9 cellular contexts compared by ENCODE assay signal in genomic region chr11:110710520-110711381, GRCh38. TPM values are rescaled to one million over a fixed set of nuclear protein-coding genes. Genes with fewer than 3 reads are reported as not detected.
DNase-seq lines count a peak whose midpoint lies in the region; ATAC-seq and TF ChIP-seq lines count a peak whose summit lies in the region.
"Had no signal": no experiment of that assay in that cellular context is flagged by ENCODE, and none has a peak within 500 bp of the region (broad histone marks: within the 10 kb centered on the region; RNA-seq: fewer than 3 reads in every experiment).

No MANE protein-coding gene starts in this region.

- H3K9ac ChIP-seq in neuronal stem cell (ENCODE audit: low read depth, low read length, poor library complexity), result peak overlapping the region; percentile 61

- peak; percentile 8 for DNase-seq in activated naive CD4-positive, alpha-beta T cell treated with anti-CD3 and anti-CD28 coated beads for 36 hours
- no peak for DNase-seq in activated naive CD4-positive, alpha-beta T cell (lab: John Stamatoyannopoulos, UW)
- peak; percentile 50 for DNase-seq in WTC11 (ENCODE audit: low spot score)
- peak; percentile 17 for DNase-seq in glutamatergic neuron
- no peak for DNase-seq in neuronal stem cell (ENCODE audit: low spot score)
- DNase-seq in GOT3 (lab: John Stamatoyannopoulos, UW), result no peak
- DNase-seq in midbrain (lab: John Stamatoyannopoulos, UW), result no peak
- no peak for DNase-seq in A172 (ENCODE audit: low spot score)

- H3K4me1 Mint-ChIP-seq in activated naive CD4-positive, alpha-beta T cell treated with anti-CD3 and anti-CD28 coated beads for 36 hours (ENCODE audit: low read depth), result peaks cover 14% of the 10 kb centered on the region
- H3K4me1 Mint-ChIP-seq in WTC11, result peaks cover 21% of the 10 kb centered on the region
- H3K4me1 Mint-ChIP-seq in glutamatergic neuron (ENCODE audit: low read depth, unreplicated experiment), result no peaks in the 10 kb centered on the region

- H3K27ac Mint-ChIP-seq in activated naive CD4-positive, alpha-beta T cell treated with anti-CD3 and anti-CD28 coated beads for 36 hours, result no peak overlapping the region
- H3K27ac Mint-ChIP-seq in WTC11 (no peak overlapping the region), glutamatergic neuron (ENCODE audit: unreplicated experiment) (peak overlapping the region; percentile 34)

- POLR2A ChIA-PET in WTC11 (lab: Charles Lee), result interaction anchor here (0.6 kb wide), 1 partner anchor 56 kb away, joined by 5 read pairs; no protein-coding TSS in a partner anchor

- no peak overlapping the region for H3K27ac ChIP-seq in neuronal stem cell (replicated peaks; ENCODE audit: low read length)

- H3K9me3 Mint-ChIP-seq in activated naive CD4-positive, alpha-beta T cell treated with anti-CD3 and anti-CD28 coated beads for 36 hours, result no peaks in the 10 kb centered on the region
- no peaks in the 10 kb centered on the region for H3K9me3 Mint-ChIP-seq in WTC11
- peaks cover 2% of the 10 kb centered on the region for H3K9me3 Mint-ChIP-seq in glutamatergic neuron (ENCODE audit: unreplicated experiment)

- no peak overlapping the region for H4K8ac ChIP-seq in neuronal stem cell (ENCODE audit: low read depth, low read length)

- no peak overlapping the region for H2BK5ac ChIP-seq in neuronal stem cell (ENCODE audit: low read length)

- no peak overlapping the region for H3K23ac ChIP-seq in neuronal stem cell (ENCODE audit: low read depth, low read length, poor library complexity)

- H2BK12ac ChIP-seq in neuronal stem cell (ENCODE audit: low read length), result no peak overlapping the region

- H3K27me3 ChIP-seq in neuronal stem cell (ENCODE audit: control insufficient read depth in 3 of 3, insufficient read depth in 3 of 3, low read depth in 1 of 3, low read length in 3 of 3), result peaks cover 4 to 75% (median 50%) of the 10 kb centered on the region in 3 experiments

- no peaks in the 10 kb centered on the region for H3K79me1 ChIP-seq in neuronal stem cell (ENCODE audit: low read depth, low read length)

- H3K4me2 ChIP-seq in neuronal stem cell (ENCODE audit: insufficient read depth, low read length, poor library complexity, severe bottlenecking), result peak overlapping the region; percentile 89

- TF ChIP-seq CTCF in WTC11 (IDR thresholded peaks at IDR 0.05), result no peak
- TF ChIP-seq CTCF in glutamatergic neuron (IDR thresholded peaks at IDR 0.05; ENCODE audit: partially characterized antibody, unreplicated experiment), result no peak

- peaks cover 2 to 6% of the 10 kb centered on the region in 2 donors for H3K4me1 ChIP-seq in neuronal stem cell (ENCODE audit: control insufficient read depth in 2 of 2, insufficient read depth in 1 of 2, low read depth in 1 of 2, low read length in 2 of 2)

- no peaks in the 10 kb centered on the region for H3K36me3 Mint-ChIP-seq in activated naive CD4-positive, alpha-beta T cell treated with anti-CD3 and anti-CD28 coated beads for 36 hours (ENCODE audit: low read depth)
- H3K36me3 Mint-ChIP-seq in WTC11, result no peaks in the 10 kb centered on the region
- no peaks in the 10 kb centered on the region for H3K36me3 Mint-ChIP-seq in glutamatergic neuron (ENCODE audit: unreplicated experiment)

- no peak overlapping the region for H4K91ac ChIP-seq in neuronal stem cell (ENCODE audit: low read depth, low read length, poor library complexity)

- no peak overlapping the region for H2AK5ac ChIP-seq in neuronal stem cell (ENCODE audit: low read depth, low read length)

- peaks cover 48% of the 10 kb centered on the region for H3K27me3 Mint-ChIP-seq in activated naive CD4-positive, alpha-beta T cell treated with anti-CD3 and anti-CD28 coated beads for 36 hours (ENCODE audit: low read depth)
- peaks cover 68% of the 10 kb centered on the region for H3K27me3 Mint-ChIP-seq in WTC11 (ENCODE audit: low read depth)
- H3K27me3 Mint-ChIP-seq in glutamatergic neuron (ENCODE audit: unreplicated experiment), result peaks cover 30% of the 10 kb centered on the region

- H3K36me3 ChIP-seq in neuronal stem cell (replicated peaks in 1 of 2; ENCODE audit: control insufficient read depth in 2 of 2, insufficient read depth in 2 of 2, low read length in 2 of 2), result no peaks in the 10 kb centered on the region

- H2AFZ ChIP-seq in neuronal stem cell (ENCODE audit: low read length), result peak overlapping the region; percentile 21

- no peak overlapping the region for H3K14ac ChIP-seq in neuronal stem cell (ENCODE audit: low read length)

- H2BK120ac ChIP-seq in neuronal stem cell (ENCODE audit: low read depth, low read length), result no peak overlapping the region

- H3K4me3 ChIP-seq in neuronal stem cell (ENCODE audit: low read length in 2 of 2), result peak overlapping the region in 1 of 2 donors; percentile 38

- no peaks in the 10 kb centered on the region for H3K9me3 ChIP-seq in neuronal stem cell (replicated peaks in 1 of 2; ENCODE audit: control insufficient read depth in 2 of 2, insufficient read depth in 1 of 2, low read depth in 1 of 2, low read length in 2 of 2)

- H3K18ac ChIP-seq in neuronal stem cell (ENCODE audit: low read length), result peak overlapping the region; percentile 42

- H3K4me3 Mint-ChIP-seq in activated naive CD4-positive, alpha-beta T cell treated with anti-CD3 and anti-CD28 coated beads for 36 hours, result peak overlapping the region; percentile 57
- peak overlapping the region; percentile 74 for H3K4me3 Mint-ChIP-seq in WTC11
- H3K4me3 Mint-ChIP-seq in glutamatergic neuron (ENCODE audit: unreplicated experiment), result peak overlapping the region; percentile 69

- no peak overlapping the region for H2BK15ac ChIP-seq in neuronal stem cell (ENCODE audit: low read length)

- intact Hi-C loops in activated naive CD4-positive, alpha-beta T cell treated with anti-CD3 and anti-CD28 coated beads for 36 hours (cut with micrococcal nuclease), result loop anchor here (5.0 kb wide), 2 partner anchors 258 to 717 kb away; no protein-coding TSS in a partner anchor

- CTCF ChIA-PET in activated naive CD4-positive, alpha-beta T cell treated with anti-CD3 and anti-CD28 coated beads for 36 hours (lab: Charles Lee), result no interaction called here
- CTCF ChIA-PET in WTC11 (lab: Charles Lee), result no interaction called here

- ATAC-seq in WTC11, result no peak

- H3K4ac ChIP-seq in neuronal stem cell (ENCODE audit: low read length), result no peak overlapping the region

- no CpG with 5 or more reads among the region's 35 CpGs for WGBS in neuronal stem cell (ENCODE audit: extremely low coverage in 2 of 2, insufficient read length in 2 of 2, insufficient replicate concordance in 1 of 2), 2 donors

TF ChIP-seq in WTC11, 78 proteins besides CTCF, POLR2A, EP300 and RAD21:
- no peak for TF ChIP-seq NFE2L1 (CRISPR knock-in tag; IDR thresholded peaks at IDR 0.05)
- no peak for TF ChIP-seq RELA (CRISPR knock-in tag; IDR thresholded peaks at IDR 0.05; ENCODE audit: borderline replicate concordance)
- no peak for TF ChIP-seq ZNF219 (CRISPR knock-in tag; IDR thresholded peaks at IDR 0.05; ENCODE audit: borderline replicate concordance)
- no peak for TF ChIP-seq PRRX2 (CRISPR knock-in tag; IDR thresholded peaks at IDR 0.05)
- TF ChIP-seq SMAD3 (CRISPR knock-in tag; IDR thresholded peaks at IDR 0.05; ENCODE audit: borderline replicate concordance), result no peak
- TF ChIP-seq KAT7 (CRISPR knock-in tag; IDR thresholded peaks at IDR 0.05; ENCODE audit: borderline replicate concordance), result no peak
- no peak for TF ChIP-seq E2F1 (CRISPR knock-in tag; IDR thresholded peaks at IDR 0.05)
- no peak for TF ChIP-seq ZNF232 (CRISPR knock-in tag; IDR thresholded peaks at IDR 0.05)
TF ChIP-seq in WTC11: peak in this region for 0.

RNA-seq across cellular contexts. Expression of gene ARHGAP20, which starts 1.5 kb away (rescaled TPM):
- total RNA-seq in activated naive CD4-positive, alpha-beta T cell treated with anti-CD3 and anti-CD28 coated beads for 36 hours, result under 1 TPM; 0.19 to 0.22 TPM
- total RNA-seq in WTC11 (2021) (0.07 to 0.15 TPM (median 0.07 TPM) in 3 replicates), glutamatergic neuron (ENCODE audit: unreplicated experiment) (not detected)
- 0.01 TPM for polyA plus RNA-seq in neuronal stem cell (2013, experiment 1 of 2)
- polyA plus RNA-seq in neuronal stem cell (2013, experiment 2 of 2), result 0.03 TPM
- not detected in 2 replicates for total RNA-seq in A172 (2014; rRNA removed; shearing (Covaris generic))
- total RNA-seq: activated CD8-positive, alpha-beta memory T cell treated with anti-CD3 and anti-CD28 coated beads for 36 hours had no signal

Comparison
In these comparisons a context has a peak if more than half of its experiments do, and no peak if none do; other contexts are left out.
1. DNase-seq: peak in activated naive CD4-positive, alpha-beta T cell treated with anti-CD3 and anti-CD28 coated beads for 36 hours (single experiment), WTC11 (single experiment) and glutamatergic neuron (single experiment); none in activated naive CD4-positive, alpha-beta T cell (0 of 4), neuronal stem cell (single experiment), GOT3 (single experiment), midbrain (single experiment) and A172 (single experiment).
2. Peak in every context shown above with its lines, with median percentiles within 50 percentile points of each other: H3K4me3 Mint-ChIP-seq.